In the genomic region with DNA sequence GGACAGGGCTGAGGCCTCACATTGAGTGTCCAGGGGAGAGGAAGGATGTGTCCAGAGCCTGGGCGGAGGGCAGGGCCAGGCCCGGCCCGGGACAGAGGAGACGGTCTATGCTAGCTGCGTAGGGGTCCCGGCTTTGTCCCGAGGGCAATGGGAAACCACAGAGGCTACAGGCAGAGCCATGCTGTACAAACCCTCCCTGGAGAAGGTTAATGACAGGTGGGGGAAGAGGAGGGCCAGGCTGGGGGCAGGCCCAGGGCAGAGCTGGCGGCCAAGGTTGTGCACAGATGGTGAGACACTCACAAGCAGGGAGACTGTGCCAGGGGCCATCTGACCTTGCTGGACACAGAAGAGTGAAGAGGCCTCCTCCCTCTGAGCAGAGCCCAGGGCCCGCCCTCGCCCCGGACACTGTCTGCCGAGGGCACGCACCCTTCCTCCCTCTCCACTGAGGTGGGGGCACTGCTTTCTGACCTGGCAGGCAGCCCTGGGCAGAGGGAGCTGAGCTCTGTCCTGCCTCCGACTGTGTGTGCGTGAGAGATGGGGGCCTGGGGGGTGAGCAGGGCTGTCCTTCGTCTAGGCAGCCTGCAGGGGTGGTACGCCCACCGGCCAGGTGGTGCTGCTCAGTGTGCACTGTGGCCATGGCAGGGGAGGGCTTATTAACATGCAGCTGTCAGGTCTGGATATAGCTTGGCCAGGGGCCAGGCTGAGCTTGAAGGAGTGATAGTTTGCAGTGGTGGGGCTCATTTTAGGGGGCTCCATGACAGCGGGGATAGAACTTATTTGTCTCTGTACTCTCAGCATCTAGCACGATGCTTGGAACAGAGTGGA, we compare ENCODE assay signal across 11 cellular contexts.
DNase-seq lines count a peak whose midpoint lies in the region; ATAC-seq, FAIRE-seq and TF ChIP-seq lines count a peak whose summit lies in the region.
"Had no signal": no experiment of that assay in that cellular context is flagged by ENCODE, and none has a peak within 500 bp of the region (broad histone marks: within the 10 kb centered on the region; RNA-seq: fewer than 3 reads in every experiment).

No MANE protein-coding gene starts in this region.

- POLR2A ChIA-PET in A549 (lab: Yijun Ruan, JAX): no interaction called here

- DNase-seq in A549 (ENCODE audit: low read depth in 1 of 2, low spot score in 1 of 2) (no peak), COR-L47 (lab: John Stamatoyannopoulos, UW) (peak; percentile 80), NCI-H69 (lab: John Stamatoyannopoulos, UW) (peak; percentile 68), islet precursor cell (peak; percentile 41), T1000 (lab: John Stamatoyannopoulos, UW) (no peak)
- DNase-seq: activated CD4-positive, alpha-beta T cell treated with anti-CD3 and anti-CD28 coated beads, Interleukin-2, amount 50 U/mL, for 4 hours; activated T-cell treated with anti-CD3 and anti-CD28 coated beads, Interleukin-2, amount 50 U/mL, for 4 hours; NCI-H2081 treated with DMSO at 0.1 percent for 48 hours had no signal

- no peak for TF ChIP-seq RAD21 in A549 (conservative IDR thresholded peaks at IDR 0.05 in 1 of 2, IDR thresholded peaks at IDR 0.05 in 1 of 2)

- no peaks in the 10 kb centered on the region for H3K4me1 ChIP-seq in A549

- CTCF ChIA-PET in A549 (lab: Yijun Ruan, JAX): no interaction called here

- no peak for TF ChIP-seq CTCF in A549 (IDR thresholded peaks at IDR 0.05)

- no peaks in the 10 kb centered on the region for H3K9me3 ChIP-seq in A549

- H3K27ac ChIP-seq in A549: no peak overlapping the region
- H3K27ac ChIP-seq: SK-N-MC had no signal

- no peak overlapping the region for H3K4me2 ChIP-seq in A549

- ATAC-seq in A549: peak; percentile 44 to 69; a peak in 5 of 6 replicates
- no peak for ATAC-seq in GM21786 (IDR thresholded peaks at IDR 0.05; ENCODE audit: unreplicated experiment)
- no peak for ATAC-seq in HG03045 (IDR thresholded peaks at IDR 0.05; ENCODE audit: unreplicated experiment)
- ATAC-seq: activated T-cell treated with anti-CD3 and anti-CD28 coated beads, Interleukin-2, amount 50 U/mL, for 4 hours had no signal

- no peak overlapping the region for H3K4me3 ChIP-seq in A549
- H3K4me3 ChIP-seq: SK-N-MC had no signal

- TF ChIP-seq POLR2A in A549 (IDR thresholded peaks at IDR 0.05; ENCODE audit: low read length): no peak

- no peak for TF ChIP-seq EP300 in A549 (IDR thresholded peaks at IDR 0.05)

- no peak for FAIRE-seq in A549 (lab: Jason Lieb, UNC)

- 45% methylated on average over 10 of the region's 20 CpGs for WGBS in A549 (ENCODE audit: missing lambda C conversion rate)

TF ChIP-seq in A549, 52 proteins besides CTCF, POLR2A, EP300 and RAD21:
- TF ChIP-seq ZSCAN20 (CRISPR knock-in tag; IDR thresholded peaks at IDR 0.05) (no peak), HMGXB4 (CRISPR knock-in tag; IDR thresholded peaks at IDR 0.05; ENCODE audit: borderline replicate concordance) (no peak), POLR2AphosphoS2 (conservative IDR thresholded peaks at IDR 0.05; ENCODE audit: low read length) (no peak), HOXB5 (CRISPR knock-in tag; IDR thresholded peaks at IDR 0.05) (no peak), GATA3 (IDR thresholded peaks at IDR 0.05; ENCODE audit: borderline replicate concordance) (no peak), BCL3 (IDR thresholded peaks at IDR 0.05) (no peak)
- TF ChIP-seq, protein P1, sequence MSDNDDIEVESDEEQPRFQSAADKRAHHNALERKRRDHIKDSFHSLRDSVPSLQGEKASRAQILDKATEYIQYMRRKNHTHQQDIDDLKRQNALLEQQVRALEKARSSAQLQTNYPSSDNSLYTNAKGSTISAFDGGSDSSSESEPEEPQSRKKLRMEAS (IDR thresholded peaks at IDR 0.05): no peak

Comparison
In these comparisons a context has a peak if more than half of its experiments do, and no peak if none do; other contexts are left out.
1. ATAC-seq: peak in A549 (2 of 2); none in GM21786 (single experiment) and HG03045 (single experiment).
2. DNase-seq: peak in COR-L47 (single experiment), NCI-H69 (single experiment) and islet precursor cell (single experiment); none in A549 (0 of 2) and T1000 (single experiment).